8 cellular contexts compared by ENCODE assay signal in genomic region chr2:98444436-98445166, GRCh38. TPM values are rescaled to one million over a fixed set of nuclear protein-coding genes. Genes with fewer than 3 reads are reported as not detected.
A peak's percentile ranks its signal among the peaks of the same experiment; 100 is the strongest.
DNase-seq lines count a peak whose midpoint lies in the region; ATAC-seq and TF ChIP-seq lines count a peak whose summit lies in the region.

INPP4A (plus strand) TSS chr2:98444858; CDS start chr2:98520049, 75,191 bp downstream.

- H3K27ac Mint-ChIP-seq in activated naive CD8-positive, alpha-beta T cell treated with anti-CD3 and anti-CD28 coated beads, Interleukin-2, amount 10 ng/mL, durations not matched to agents 7 days and 5 days = peak within 1 kb of the TSS; percentile 95

- H3K23ac ChIP-seq in trophoblast cell (ENCODE audit: low read length) = no peak within 1 kb of the TSS

- H3K4me1 Mint-ChIP-seq in activated naive CD8-positive, alpha-beta T cell treated with anti-CD3 and anti-CD28 coated beads, Interleukin-2, amount 10 ng/mL, durations not matched to agents 7 days and 5 days = peaks cover 32% of the 10 kb centered on the region

- H3K9me3 Mint-ChIP-seq in activated naive CD8-positive, alpha-beta T cell treated with anti-CD3 and anti-CD28 coated beads, Interleukin-2, amount 10 ng/mL, durations not matched to agents 7 days and 5 days = peaks cover 7% of the 10 kb centered on the region

- peak; percentile 69 for ATAC-seq in activated naive CD8-positive, alpha-beta T cell treated with anti-CD3 and anti-CD28 coated beads, Interleukin-2, amount 10 ng/mL, durations not matched to agents 7 days and 5 days (ENCODE audit: low read depth)
- peak; percentile 97 for ATAC-seq in Right ventricle myocardium superior (ENCODE audit: poor library complexity)

- H3F3A ChIP-seq in Loucy (ENCODE audit: low read depth) = peaks cover 3% of the 10 kb centered on the region; the same call in 1 of the 2 replicates
- 0 out of 2 replicates have a peak, but pooled peaks cover 4% of the 10 kb centered on the region for H3F3A ChIP-seq in SU-DHL-6 (ENCODE audit: insufficient read depth)

- H3K27ac ChIP-seq in SU-DHL-6 (ENCODE audit: low read depth, low read length) (no peak within 1 kb of the TSS), trophoblast cell (ENCODE audit: low read depth, low read length) (peak within 1 kb of the TSS; percentile 59)

- H3K36me3 ChIP-seq in HAP-1 (replicated peaks) (no peaks in the 10 kb centered on the region), Loucy (ENCODE audit: insufficient read depth, low read length) (no peaks in the 10 kb centered on the region), SU-DHL-6 (ENCODE audit: low read length) (no peaks in the 10 kb centered on the region), trophoblast cell (ENCODE audit: control insufficient read depth in 1 of 2, insufficient read depth in 2 of 2, low read length in 2 of 2) (no peaks in the 10 kb centered on the region)

- H3K4me1 ChIP-seq in HAP-1 (peaks cover 22% of the 10 kb centered on the region), Loucy (ENCODE audit: insufficient read depth, low read length, poor library complexity, severe bottlenecking) (peaks cover 41% of the 10 kb centered on the region), trophoblast cell (ENCODE audit: control insufficient read depth in 1 of 2, insufficient read depth in 2 of 2, low read length in 2 of 2) (peaks cover 4 to 8% of the 10 kb centered on the region in 2 experiments)

- H4K20me1 ChIP-seq in Loucy (ENCODE audit: insufficient read depth, low read length, poor library complexity, severe bottlenecking) (peaks cover 17% of the 10 kb centered on the region), SU-DHL-6 (ENCODE audit: low read depth, low read length) (no peaks in the 10 kb centered on the region)

- peaks cover 7% of the 10 kb centered on the region for H3K79me1 ChIP-seq in trophoblast cell (ENCODE audit: low read length)

- peaks cover 36% of the 10 kb centered on the region for H3K79me2 ChIP-seq in Loucy (ENCODE audit: insufficient read depth, low read length)
- H3K79me2 ChIP-seq in SU-DHL-6 (ENCODE audit: insufficient read depth, low read length) = no peaks in the 10 kb centered on the region
- peaks cover 11% of the 10 kb centered on the region for H3K79me2 ChIP-seq in trophoblast cell (ENCODE audit: control insufficient read depth, insufficient read depth, low read length, poor library complexity)

- no peaks in the 10 kb centered on the region for H3K27me3 ChIP-seq in HAP-1 (ENCODE audit: low read depth)
- H3K27me3 ChIP-seq in Loucy (ENCODE audit: insufficient read depth, low read length, poor library complexity, severe bottlenecking) = no peaks in the 10 kb centered on the region
- no peaks in the 10 kb centered on the region for H3K27me3 ChIP-seq in SU-DHL-6 (ENCODE audit: low read length)
- no peaks in the 10 kb centered on the region for H3K27me3 ChIP-seq in trophoblast cell (ENCODE audit: insufficient read depth, low read length)

- TF ChIP-seq CTCF in Loucy (conservative IDR thresholded peaks at IDR 0.05; ENCODE audit: low read length) (no peak), SU-DHL-6 (IDR thresholded peaks at IDR 0.05; ENCODE audit: insufficient read depth, low read length, poor library complexity, severe bottlenecking) (no peak)

- no peaks in the 10 kb centered on the region for H3K27me3 Mint-ChIP-seq in activated naive CD8-positive, alpha-beta T cell treated with anti-CD3 and anti-CD28 coated beads, Interleukin-2, amount 10 ng/mL, durations not matched to agents 7 days and 5 days

- H3K9me3 ChIP-seq in HAP-1 (no peaks in the 10 kb centered on the region), Loucy (ENCODE audit: insufficient read depth, low read depth, low read length) (peaks cover 3% of the 10 kb centered on the region; the same call in 1 of the 2 replicates), SU-DHL-6 (ENCODE audit: insufficient read depth, low read length) (no peaks in the 10 kb centered on the region), trophoblast cell (ENCODE audit: insufficient read depth, low read depth, low read length) (no peaks in the 10 kb centered on the region)

- WGBS in trophoblast cell (ENCODE audit: extremely low coverage, insufficient coverage, insufficient read length) = no CpG with 5 or more reads among the region's 74 CpGs

- H3K4me2 ChIP-seq in Loucy (ENCODE audit: low read depth, low read length, poor library complexity, severe bottlenecking) (peak within 1 kb of the TSS; percentile 96), SU-DHL-6 (ENCODE audit: low read depth, low read length, poor library complexity, severe bottlenecking) (peak within 1 kb of the TSS; percentile 76), trophoblast cell (ENCODE audit: low read length) (peak within 1 kb of the TSS; percentile 92)

- H2AK5ac ChIP-seq in trophoblast cell (ENCODE audit: low read length) = no peak within 1 kb of the TSS

- peaks cover 17% of the 10 kb centered on the region for H3K36me3 Mint-ChIP-seq in activated naive CD8-positive, alpha-beta T cell treated with anti-CD3 and anti-CD28 coated beads, Interleukin-2, amount 10 ng/mL, durations not matched to agents 7 days and 5 days

- H3K18ac ChIP-seq in trophoblast cell (ENCODE audit: low read length) = peak within 1 kb of the TSS; percentile 91

- peak within 1 kb of the TSS; percentile 46 for H2BK12ac ChIP-seq in trophoblast cell (ENCODE audit: low read length)

- H4K8ac ChIP-seq in trophoblast cell (ENCODE audit: low read depth, low read length) = peak within 1 kb of the TSS; percentile 83

- intact Hi-C loops in Right ventricle myocardium superior (cut with DNase I) = loop anchor here (10.0 kb wide), 1 partner anchor 120 kb away; no protein-coding TSS in a partner anchor

- no peaks in the 10 kb centered on the region for H3K9me2 ChIP-seq in Loucy (replicated peaks; ENCODE audit: low read depth, low read length)
- no peaks in the 10 kb centered on the region for H3K9me2 ChIP-seq in SU-DHL-6 (replicated peaks; ENCODE audit: insufficient read depth, low read length)

- H3K4me3 ChIP-seq in HAP-1 (peak within 1 kb of the TSS; percentile 49), Loucy (ENCODE audit: low read length, poor library complexity, severe bottlenecking) (peak within 1 kb of the TSS; percentile 91), SU-DHL-6 (ENCODE audit: insufficient read depth, low read length, poor library complexity, severe bottlenecking) (peak within 1 kb of the TSS; percentile 57), trophoblast cell (ENCODE audit: low read depth, low read length) (peak within 1 kb of the TSS; percentile 85)

- H2BK120ac ChIP-seq in trophoblast cell (ENCODE audit: insufficient read depth, low read length, poor library complexity) = peak within 1 kb of the TSS; percentile 84

- H3K4me3 Mint-ChIP-seq in activated naive CD8-positive, alpha-beta T cell treated with anti-CD3 and anti-CD28 coated beads, Interleukin-2, amount 10 ng/mL, durations not matched to agents 7 days and 5 days = peak within 1 kb of the TSS; percentile 96

- peak; percentile 75 to 90 for DNase-seq in HAP-1 (ENCODE audit: low spot score in 2 of 2)
- peak; percentile 88 for DNase-seq in activated naive CD8-positive, alpha-beta T cell treated with anti-CD3 and anti-CD28 coated beads, Interleukin-2, amount 10 ng/mL, durations not matched to agents 7 days and 5 days
- peak; percentile 87 for DNase-seq in Right ventricle myocardium superior
- DNase-seq in trophoblast cell = peak; percentile 82 to 86
- DNase-seq in ureter (ENCODE audit: low spot score) = peak; percentile 77

- H3K14ac ChIP-seq in trophoblast cell (ENCODE audit: low read length) = peak within 1 kb of the TSS; percentile 87

- H3K9ac ChIP-seq in Loucy (ENCODE audit: low read depth, low read length, poor library complexity, severe bottlenecking) (peak within 1 kb of the TSS; percentile 79), SU-DHL-6 (ENCODE audit: low read length) (peak within 1 kb of the TSS; percentile 59), trophoblast cell (ENCODE audit: low read length) (peak within 1 kb of the TSS; percentile 84)

- H2AFZ ChIP-seq in Loucy (ENCODE audit: low read length) (peak within 1 kb of the TSS; percentile 100), SU-DHL-6 (ENCODE audit: low read depth, low read length, severe bottlenecking) (peak within 1 kb of the TSS; percentile 99), trophoblast cell (ENCODE audit: insufficient read depth, low read length, poor library complexity) (peak within 1 kb of the TSS; percentile 98)

- H3K4ac ChIP-seq in trophoblast cell (ENCODE audit: low read depth, low read length) = peak within 1 kb of the TSS; percentile 76

- TF ChIP-seq POLR2A in GM10847 (IDR thresholded peaks at IDR 0.05; ENCODE audit: extremely low read depth, insufficient read length) = peak; percentile 62

- H4K91ac ChIP-seq in trophoblast cell (ENCODE audit: low read depth, low read length) = peak within 1 kb of the TSS; percentile 71

- POLR2A ChIA-PET in activated naive CD8-positive, alpha-beta T cell treated with anti-CD3 and anti-CD28 coated beads, Interleukin-2, amount 10 ng/mL, durations not matched to agents 7 days and 5 days (lab: Charles Lee) = interaction anchor here (0.6 to 5.1 kb wide), 2 partner anchors 20 to 35 kb away, joined by 3 to 64 read pairs; no protein-coding TSS in a partner anchor

- peak within 1 kb of the TSS; percentile 70 for H4K12ac ChIP-seq in trophoblast cell (ENCODE audit: low read depth, low read length)

- in situ Hi-C loops in HAP-1 (cut with MboI; ENCODE audit: low sequenced_read_pairs) = no loop called here

- peak within 1 kb of the TSS; percentile 61 for H2BK5ac ChIP-seq in trophoblast cell (ENCODE audit: low read depth, low read length, poor library complexity)

RNA-seq across cellular contexts. Expression of gene INPP4A, which starts in this region (rescaled TPM):
- total RNA-seq in activated naive CD8-positive, alpha-beta T cell treated with anti-CD3 and anti-CD28 coated beads, Interleukin-2, amount 10 ng/mL, durations not matched to agents 7 days and 5 days = 100 to 1,000 TPM; 147 to 159 TPM
- total RNA-seq in Right ventricle myocardium superior = 16.8 TPM
- polyA plus RNA-seq in trophoblast cell (2013) = 16.3 TPM in 2 replicates
- total RNA-seq in ureter = 80.6 TPM
